17 cellular contexts compared by ENCODE assay signal in genomic region chr16:56470232-56470631, GRCh38. TPM values are rescaled to one million over a fixed set of nuclear protein-coding genes. Genes with fewer than 3 reads are reported as not detected.
DNase-seq lines count a peak whose midpoint lies in the region; ATAC-seq and TF ChIP-seq lines count a peak whose summit lies in the region.
"Had no signal": no experiment of that assay in that cellular context is flagged by ENCODE, and none has a peak within 500 bp of the region (broad histone marks: within the 10 kb centered on the region; RNA-seq: fewer than 3 reads in every experiment).

No MANE protein-coding gene starts in this region.

- BruUV-seq in mammary epithelial cell (replicated peaks; lab: Mats Ljungman, UMichigan), result TSS peak; percentile 4

- H3K27ac ChIP-seq in mammary epithelial cell (ENCODE audit: insufficient read depth, low read depth, low read length), result no peak overlapping the region
- H3K27ac ChIP-seq: A549, C4-2B had no signal

- CTCF ChIA-PET in mammary epithelial cell (lab: Charles Lee; ENCODE audit: low non-redundant PET), result no interaction called here

- no peak overlapping the region for H3K9ac ChIP-seq in mammary epithelial cell (ENCODE audit: insufficient read depth, low read length)

- in situ Hi-C loops in mammary epithelial cell (cut with MboI; ENCODE audit: low sequenced_read_pairs in 2 of 2), result no loop called here

- H3K36me3 ChIP-seq in mammary epithelial cell (ENCODE audit: insufficient read depth, low read length), result peaks cover 63% of the 10 kb centered on the region

- peak overlapping the region; percentile 10 for H3K27ac Mint-ChIP-seq in activated naive CD8-positive, alpha-beta T cell
- H3K27ac Mint-ChIP-seq in activated naive CD8-positive, alpha-beta T cell treated with anti-CD3 and anti-CD28 coated beads for 36 hours, result no peak overlapping the region

- no peaks in the 10 kb centered on the region for H3K4me1 Mint-ChIP-seq in activated naive CD8-positive, alpha-beta T cell (ENCODE audit: low read depth)
- H3K4me1 Mint-ChIP-seq in activated naive CD8-positive, alpha-beta T cell treated with anti-CD3 and anti-CD28 coated beads for 36 hours, result peaks cover 1% of the 10 kb centered on the region

- no peaks in the 10 kb centered on the region for H4K20me1 ChIP-seq in mammary epithelial cell (ENCODE audit: insufficient read depth, low read length)

- no peaks in the 10 kb centered on the region for H3K27me3 Mint-ChIP-seq in activated naive CD8-positive, alpha-beta T cell
- H3K27me3 Mint-ChIP-seq in activated naive CD8-positive, alpha-beta T cell treated with anti-CD3 and anti-CD28 coated beads for 36 hours, result no peaks in the 10 kb centered on the region

- H3K27me3 ChIP-seq in mammary epithelial cell (ENCODE audit: insufficient read depth, low read length), result no peaks in the 10 kb centered on the region

- peak; percentile 91 for ATAC-seq in esophagus mucosa
- ATAC-seq in HG03354 (IDR thresholded peaks at IDR 0.05; ENCODE audit: poor library complexity, severe bottlenecking, unreplicated experiment), result no peak
- ATAC-seq: A549 had no signal

- WGBS in mammary epithelial cell (ENCODE audit: low coverage, missing lambda C conversion rate), result 53% methylated on average over 3 of the region's 3 CpGs

- intact Hi-C loops in mammary epithelial cell (cut with micrococcal nuclease), result no loop called here

- peaks cover 2% of the 10 kb centered on the region for H3K79me2 ChIP-seq in mammary epithelial cell (ENCODE audit: insufficient read depth, low read length)

- H3K36me3 Mint-ChIP-seq in activated naive CD8-positive, alpha-beta T cell, result peaks cover 9% of the 10 kb centered on the region
- peaks cover 40% of the 10 kb centered on the region for H3K36me3 Mint-ChIP-seq in activated naive CD8-positive, alpha-beta T cell treated with anti-CD3 and anti-CD28 coated beads for 36 hours

- TF ChIP-seq CTCF in mammary epithelial cell (conservative IDR thresholded peaks at IDR 0.05 in 1 of 2, IDR thresholded peaks at IDR 0.05 in 1 of 2; ENCODE audit: extremely low read depth in 1 of 2, insufficient read depth in 1 of 2, low read depth in 1 of 2, low read length in 2 of 2), result no peak

- no peak overlapping the region for H2AFZ ChIP-seq in mammary epithelial cell (ENCODE audit: low read depth, low read length)

- dilution Hi-C loops in mammary epithelial cell (cut with HindIII; ENCODE audit: low sequenced_read_pairs), result no loop called here

- peaks cover 10% of the 10 kb centered on the region for H3K4me1 ChIP-seq in mammary epithelial cell (ENCODE audit: insufficient read depth, low read length)
- H3K4me1 ChIP-seq: A549 had no signal

- DNase-seq in activated naive CD8-positive, alpha-beta T cell treated with anti-CD3 and anti-CD28 coated beads for 36 hours, result no peak
- DNase-seq in mammary epithelial cell (peak; percentile 78), SHP77 (lab: John Stamatoyannopoulos, UW) (no peak)
- DNase-seq in stimulated activated CD4-positive, alpha-beta T cell treated with anti-CD3 and anti-CD28 coated beads, Interleukin-4, amount 100 ng/mL, for 1 hour, result no peak
- DNase-seq: EL, KBM-7, NCI-H1436, NCI-H2029, NCI-H2171, NCI-H446 treated with DMSO at 0.1 percent for 48 hours, NCI-H748 treated with DMSO at 0.1 percent for 48 hours, OCI-M1 had no signal

- no peak overlapping the region for H3K4me2 ChIP-seq in mammary epithelial cell (ENCODE audit: insufficient read depth, low read depth, low read length)
- H3K4me2 ChIP-seq: A549 had no signal

- H3K4me3 Mint-ChIP-seq in activated naive CD8-positive, alpha-beta T cell, result no peak overlapping the region
- H3K4me3 Mint-ChIP-seq in activated naive CD8-positive, alpha-beta T cell treated with anti-CD3 and anti-CD28 coated beads for 36 hours, result no peak overlapping the region

- no peak overlapping the region for H3K4me3 ChIP-seq in mammary epithelial cell (replicated peaks in 1 of 3; ENCODE audit: insufficient read depth in 1 of 3, low read depth in 2 of 3, low read length in 3 of 3)
- H3K4me3 ChIP-seq: A549 had no signal

- H3K9me3 Mint-ChIP-seq in activated naive CD8-positive, alpha-beta T cell (ENCODE audit: low read depth), result no peaks in the 10 kb centered on the region
- no peaks in the 10 kb centered on the region for H3K9me3 Mint-ChIP-seq in activated naive CD8-positive, alpha-beta T cell treated with anti-CD3 and anti-CD28 coated beads for 36 hours

- H3K9me3 ChIP-seq in mammary epithelial cell (replicated peaks; ENCODE audit: insufficient read depth, low read length), result no peaks in the 10 kb centered on the region
- H3K9me3 ChIP-seq: A549 had no signal

RNA-seq across cellular contexts. Expression of gene OGFOD1, which starts 18.9 kb away (rescaled TPM):
- total RNA-seq in activated naive CD8-positive, alpha-beta T cell treated with anti-CD3 and anti-CD28 coated beads for 36 hours, result 10 to 100 TPM; 76.6 to 78.5 TPM
- 100 to 1,000 TPM in 1 of 2 donors, 10 to 100 TPM in 1; 84.3 to 110 TPM for total RNA-seq in mammary epithelial cell
- polyA plus RNA-seq in mammary epithelial cell, result 69.7 TPM
- polyA minus RNA-seq in mammary epithelial cell, result 28.9 TPM
- 39.0 TPM for total RNA-seq in esophagus mucosa

RNA-seq across cellular contexts. Expression of gene NUDT21, which starts 19.1 kb away (rescaled TPM):
- 100 to 1,000 TPM; 319 to 323 TPM for total RNA-seq in activated naive CD8-positive, alpha-beta T cell treated with anti-CD3 and anti-CD28 coated beads for 36 hours
- total RNA-seq in mammary epithelial cell (100 to 1,000 TPM in 1 of 2 donors, 10 to 100 TPM in 1; 57.7 to 109 TPM), esophagus mucosa (99.3 TPM)
- 81.6 TPM for polyA plus RNA-seq in mammary epithelial cell
- polyA minus RNA-seq in mammary epithelial cell, result 30.3 TPM

RNA-seq across cellular contexts. Expression of gene AMFR, which starts 44.9 kb away (rescaled TPM):
- total RNA-seq in activated naive CD8-positive, alpha-beta T cell treated with anti-CD3 and anti-CD28 coated beads for 36 hours, result 10 to 100 TPM; 45.0 to 45.1 TPM
- 100 to 1,000 TPM in 1 of 2 donors, 10 to 100 TPM in 1; 77.7 to 238 TPM for total RNA-seq in mammary epithelial cell
- 54.6 TPM for polyA plus RNA-seq in mammary epithelial cell
- 400 TPM for polyA minus RNA-seq in mammary epithelial cell
- 74.2 TPM for total RNA-seq in esophagus mucosa

RNA-seq across cellular contexts. Expression of gene BBS2, which starts 49.6 kb away (rescaled TPM):
- total RNA-seq in activated naive CD8-positive, alpha-beta T cell treated with anti-CD3 and anti-CD28 coated beads for 36 hours, result 1 to 10 TPM; 9.3 to 9.6 TPM
- 10 to 100 TPM; 46.5 to 60.0 TPM for total RNA-seq in mammary epithelial cell
- 39.3 TPM for polyA plus RNA-seq in mammary epithelial cell
- polyA minus RNA-seq in mammary epithelial cell, result 130 TPM
- total RNA-seq in esophagus mucosa, result 35.3 TPM
